In the genomic region with DNA sequence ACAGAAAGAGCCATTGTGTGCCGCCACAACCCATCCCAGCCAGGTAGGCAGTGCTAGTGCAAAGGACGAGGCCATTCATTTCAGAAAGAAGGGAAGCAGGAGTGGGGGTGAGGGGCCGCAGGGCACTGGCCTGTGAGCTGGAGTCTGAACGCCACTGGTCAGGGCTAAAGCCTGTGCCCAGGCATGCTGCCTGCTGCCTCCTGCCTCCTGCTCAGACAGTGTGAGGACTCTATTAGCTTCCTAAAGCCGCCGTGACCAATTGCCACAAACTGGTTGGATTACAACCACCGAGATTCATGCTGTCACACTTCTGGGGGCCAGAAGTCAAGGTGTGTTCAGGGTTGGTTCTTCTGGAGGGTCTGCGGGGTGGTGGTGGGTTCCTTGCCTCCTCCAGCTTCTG, we compare ENCODE assay signal across 25 cellular contexts. TPM values are rescaled to one million over a fixed set of nuclear protein-coding genes. Genes with fewer than 3 reads are reported as not detected.
A peak's percentile ranks its signal among the peaks of the same experiment; 100 is the strongest.
DNase-seq lines count a peak whose midpoint lies in the region; FAIRE-seq and TF ChIP-seq lines count a peak whose summit lies in the region.
"Had no signal": no experiment of that assay in that cellular context is flagged by ENCODE, and none has a peak within 500 bp of the region (broad histone marks: within the 10 kb centered on the region; RNA-seq: fewer than 3 reads in every experiment).

No MANE protein-coding gene starts in this region.

- H2BK5ac ChIP-seq in neuronal stem cell (ENCODE audit: low read length) = no peak overlapping the region

- peak overlapping the region; percentile 50 for H2BK15ac ChIP-seq in neuronal stem cell (ENCODE audit: low read length)

- no peak overlapping the region for H4K8ac ChIP-seq in neuronal stem cell (ENCODE audit: low read depth, low read length)

- peak; percentile 72 to 83 for DNase-seq in SJCRH30
- no peak for DNase-seq in neuronal stem cell (ENCODE audit: low spot score)
- peak; percentile 40 for DNase-seq in posterior vena cava (ENCODE audit: low spot score)
- DNase-seq in ureter (ENCODE audit: low spot score) = no peak
- no peak for DNase-seq in GM12891 (ENCODE audit: insufficient read length, low spot score)
- DNase-seq: 8988T; ACHN; BE2C; C1 segment of cervical spinal cord; CD4-positive, alpha-beta memory T cell; CD4-positive, CD25-positive, alpha-beta regulatory T cell; CD8-positive, alpha-beta memory T cell; COR-L47; DMS 273 treated with DMSO at 0.1 percent for 48 hours; DMS153; DMS53; DMS79; DND-41; EL; GDM1 had no signal

- no peak overlapping the region for H3K14ac ChIP-seq in neuronal stem cell (ENCODE audit: low read length)

- H3K36me3 ChIP-seq in SJCRH30 (no peaks in the 10 kb centered on the region), neuronal stem cell (replicated peaks in 1 of 2; ENCODE audit: control insufficient read depth in 2 of 2, insufficient read depth in 2 of 2, low read length in 2 of 2) (no peaks in the 10 kb centered on the region)
- H3K36me3 ChIP-seq: BE2C, BLaER1 had no signal

- TF ChIP-seq POLR2A in GM12891 (IDR thresholded peaks at IDR 0.05; ENCODE audit: low read depth, low read length) = no peak

- intact Hi-C loops in posterior vena cava (cut with DNase I) = no loop called here

- H2BK12ac ChIP-seq in neuronal stem cell (ENCODE audit: low read length) = no peak overlapping the region

- no CpG with 5 or more reads among the region's 8 CpGs for WGBS in neuronal stem cell (ENCODE audit: extremely low coverage in 2 of 2, insufficient read length in 2 of 2, insufficient replicate concordance in 1 of 2), 2 donors

- H2AFZ ChIP-seq in neuronal stem cell (ENCODE audit: low read length) = no peak overlapping the region

- H3K4me3 ChIP-seq in SJCRH30 = no peak overlapping the region
- no peak overlapping the region for H3K4me3 ChIP-seq in neuronal stem cell (ENCODE audit: low read length in 2 of 2)
- H3K4me3 ChIP-seq: BLaER1, GM12878 had no signal

- H2AK5ac ChIP-seq in neuronal stem cell (ENCODE audit: low read depth, low read length) = no peak overlapping the region

- H3K9ac ChIP-seq in neuronal stem cell (ENCODE audit: low read depth, low read length, poor library complexity) = no peak overlapping the region
- H3K9ac ChIP-seq: BLaER1 had no signal

- no peak for FAIRE-seq in GM12891 (lab: Jason Lieb, UNC)
- FAIRE-seq: A204.1, GM12878, GM18507 had no signal

- H3K23ac ChIP-seq in neuronal stem cell (ENCODE audit: low read depth, low read length, poor library complexity) = no peak overlapping the region

- H3K27me3 ChIP-seq in SJCRH30 (no peaks in the 10 kb centered on the region), neuronal stem cell (ENCODE audit: control insufficient read depth in 3 of 3, insufficient read depth in 3 of 3, low read depth in 1 of 3, low read length in 3 of 3) (peaks cover 0 to 2% (median 0%) of the 10 kb centered on the region in 3 experiments)
- H3K27me3 ChIP-seq: BLaER1 had no signal

- no peak overlapping the region for H4K91ac ChIP-seq in neuronal stem cell (ENCODE audit: low read depth, low read length, poor library complexity)

- H3K27ac ChIP-seq in SJCRH30 (peak overlapping the region; percentile 46), neuronal stem cell (replicated peaks; ENCODE audit: low read length) (no peak overlapping the region)
- H3K27ac ChIP-seq: BLaER1 had no signal

- peak overlapping the region; percentile 54 for H3K18ac ChIP-seq in neuronal stem cell (ENCODE audit: low read length)

- peaks cover 32% of the 10 kb centered on the region for H3K4me1 ChIP-seq in SJCRH30
- H3K4me1 ChIP-seq in neuronal stem cell (ENCODE audit: control insufficient read depth in 2 of 2, insufficient read depth in 1 of 2, low read depth in 1 of 2, low read length in 2 of 2) = peaks cover 5 to 9% of the 10 kb centered on the region in 2 donors
- H3K4me1 ChIP-seq: BE2C, BLaER1 had no signal

- H3K4me2 ChIP-seq in neuronal stem cell (ENCODE audit: insufficient read depth, low read length, poor library complexity, severe bottlenecking) = no peak overlapping the region
- H3K4me2 ChIP-seq: BLaER1 had no signal

- H3K79me1 ChIP-seq in neuronal stem cell (ENCODE audit: low read depth, low read length) = no peaks in the 10 kb centered on the region

- H3K9me3 ChIP-seq in SJCRH30 (replicated peaks) = 0 out of 2 replicates have a peak, but pooled peaks cover 7% of the 10 kb centered on the region
- peaks cover 7 to 15% of the 10 kb centered on the region in 2 donors for H3K9me3 ChIP-seq in neuronal stem cell (replicated peaks in 1 of 2; ENCODE audit: control insufficient read depth in 2 of 2, insufficient read depth in 1 of 2, low read depth in 1 of 2, low read length in 2 of 2)
- H3K9me3 ChIP-seq: BE2C had no signal

- no peak overlapping the region for H2BK120ac ChIP-seq in neuronal stem cell (ENCODE audit: low read depth, low read length)

- H3K4ac ChIP-seq in neuronal stem cell (ENCODE audit: low read length) = no peak overlapping the region

TF ChIP-seq in GM12891, 5 proteins besides CTCF, POLR2A, EP300 and RAD21:
- no peak for TF ChIP-seq POU2F2 (IDR thresholded peaks at IDR 0.05; ENCODE audit: low read depth, low read length)
- no peak for TF ChIP-seq TAF1 (IDR thresholded peaks at IDR 0.05; ENCODE audit: low read depth, low read length)
- TF ChIP-seq POLR2AphosphoS5 (IDR thresholded peaks at IDR 0.05; ENCODE audit: low read depth, low read length) = no peak
- no peak for TF ChIP-seq PAX5 (IDR thresholded peaks at IDR 0.05; ENCODE audit: insufficient read depth, low read length, severe bottlenecking)
- no peak for TF ChIP-seq SPI1 (IDR thresholded peaks at IDR 0.05; ENCODE audit: low read depth, low read length)

RNA-seq across cellular contexts. Expression of gene ACKR3, which starts 21.2 kb away (rescaled TPM):
- total RNA-seq in SJCRH30 (2014; rRNA removed; shearing (Covaris generic)) = 85.2 and 87.5 TPM in 2 replicates
- 4.4 TPM for polyA plus RNA-seq in neuronal stem cell (2013, experiment 1 of 2)
- polyA plus RNA-seq in neuronal stem cell (2013, experiment 2 of 2) = 4.3 TPM
- total RNA-seq in posterior vena cava (100 to 1,000 TPM; 124 to 132 TPM), ureter (21.3 TPM)
- 13.3 TPM for polyA plus RNA-seq in GM12891 (2012; ENCODE audit: low read depth, missing spikeins)
- total RNA-seq: G401 had no signal

Comparison
In these comparisons a context has a peak if more than half of its experiments do, and no peak if none do; other contexts are left out.
1. DNase-seq: peak in SJCRH30 (2 of 2) and posterior vena cava (single experiment); none in neuronal stem cell (single experiment), ureter (single experiment) and GM12891 (single experiment).